Comparison of ENCODE assay signal across 8 cellular contexts in genomic region chr9:128419061-128419925, GRCh38. TPM values are rescaled to one million over a fixed set of nuclear protein-coding genes. Genes with fewer than 3 reads are reported as not detected.
A peak's percentile ranks its signal among the peaks of the same experiment; 100 is the strongest.
DNase-seq lines count a peak whose midpoint lies in the region; ATAC-seq, FAIRE-seq and TF ChIP-seq lines count a peak whose summit lies in the region.

No MANE protein-coding gene starts in this region.

- H3K4me3 ChIP-seq in pancreas, result peak overlapping the region in 3 of 4 donors; percentile 94 to 99 (median 97)

- no peak overlapping the region for H3K27ac ChIP-seq in pancreas

- WGBS in pancreas, 2 donors, result 15 to 18% methylated on average over 26 to 28 of the region's 28 CpGs

- no peaks in the 10 kb centered on the region for H3K9me3 ChIP-seq in pancreas

- FAIRE-seq in pancreas (lab: Jason Lieb, UNC), result no peak

- ATAC-seq in pancreas, result no peak
- no peak for ATAC-seq in HG03095 (IDR thresholded peaks at IDR 0.05; ENCODE audit: unreplicated experiment)

- peak; percentile 55 for DNase-seq in NCI-H146 (lab: John Stamatoyannopoulos, UW)
- no peak for DNase-seq in NCI-H146 treated with DMSO at 0.1 percent for 48 hours (lab: John Stamatoyannopoulos, UW; ENCODE audit: unreplicated experiment)
- DNase-seq in NCI-H774 (lab: John Stamatoyannopoulos, UW), result peak; percentile 4
- peak; percentile 34 for DNase-seq in dermis blood vessel endothelial cell
- DNase-seq in pancreas, result no peak
- no peak for DNase-seq in erythroblast (lab: John Stamatoyannopoulos, UW)
- no peak for DNase-seq in NCI-H526 (lab: John Stamatoyannopoulos, UW)

- no peak for TF ChIP-seq POLR2A in erythroblast (IDR thresholded peaks at IDR 0.05; ENCODE audit: low read length)

- H3K27me3 ChIP-seq in pancreas, result no peaks in the 10 kb centered on the region

- no peaks in the 10 kb centered on the region for H3K36me3 ChIP-seq in pancreas

- no peak for TF ChIP-seq CTCF in pancreas (IDR thresholded peaks at IDR 0.05)

- intact Hi-C loops in pancreas (cut with DNase I), result no loop called here

- H3K4me1 ChIP-seq in pancreas, result peaks cover 6 to 14% (median 8%) of the 10 kb centered on the region in 3 donors

RNA-seq across cellular contexts. Expression of gene CERCAM, which starts 1.4 kb away (rescaled TPM):
- total RNA-seq in dermis blood vessel endothelial cell (25.4 and 32.9 TPM in 2 replicates), pancreas (10 to 100 TPM; 13.0 to 29.9 (median 16.6) TPM)
- 10 to 100 TPM; 21.3 to 24.7 TPM for polyA plus RNA-seq in pancreas

RNA-seq across cellular contexts. Expression of gene ODF2, which starts 36.5 kb away (rescaled TPM):
- 44.2 and 55.7 TPM in 2 replicates for total RNA-seq in dermis blood vessel endothelial cell
- total RNA-seq in pancreas, result 10 to 100 TPM in 2 of 6 donors, 1 to 10 TPM in 4; 8.0 to 14.5 (median 9.3) TPM
- polyA plus RNA-seq in pancreas, result 10 to 100 TPM; 10.9 to 15.0 TPM

RNA-seq across cellular contexts. Expression of gene URM1, which starts 48.1 kb away (rescaled TPM):
- total RNA-seq in dermis blood vessel endothelial cell (64.8 and 97.7 TPM in 2 replicates), pancreas (10 to 100 TPM; 30.9 to 46.1 (median 34.0) TPM)
- 10 to 100 TPM; 18.5 to 32.9 TPM for polyA plus RNA-seq in pancreas

Comparison
In these comparisons a context has a peak if more than half of its experiments do, and no peak if none do; other contexts are left out.
1. DNase-seq: peak in NCI-H146 (single experiment), NCI-H774 (single experiment) and dermis blood vessel endothelial cell (single experiment); none in NCI-H146 treated with DMSO at 0.1 percent for 48 hours (single experiment), pancreas (0 of 6), erythroblast (0 of 2) and NCI-H526 (0 of 2).